In genomic region chr22:26597480-26597879, GRCh38 we compare ENCODE assay signal across 24 cellular contexts. TPM values are rescaled to one million over a fixed set of nuclear protein-coding genes. Genes with fewer than 3 reads are reported as not detected.
"Had no signal": no experiment of that assay in that cellular context is flagged by ENCODE, and none has a peak within 500 bp of the region (broad histone marks: within the 10 kb centered on the region; RNA-seq: fewer than 3 reads in every experiment).

No MANE protein-coding gene starts in this region.

- H3K27ac ChIP-seq: foreskin keratinocyte, parathyroid adenoma, thyroid gland had no signal

- H3K36me3 Mint-ChIP-seq: brain had no signal

- H3K36me3 ChIP-seq: thyroid gland had no signal

- H3K27me3 ChIP-seq: thyroid gland had no signal

- H3K9me3 Mint-ChIP-seq: activated naive CD4-positive, alpha-beta T cell treated with anti-CD3 and anti-CD28 coated beads for 36 hours; activated T-cell treated with anti-CD3 and anti-CD28 coated beads, Interleukin-2, amount 50 U/mL, for 72 hours had no signal

- H3K9me3 ChIP-seq: thyroid gland had no signal

- H3K4me3 Mint-ChIP-seq: activated naive CD4-positive, alpha-beta T cell treated with anti-CD3 and anti-CD28 coated beads for 36 hours had no signal

- ATAC-seq: foreskin keratinocyte, sciatic nerve had no signal

- H3K4me3 ChIP-seq: thyroid gland had no signal

- H3K4me1 ChIP-seq: foreskin keratinocyte, parathyroid adenoma, thyroid gland had no signal

- H3K4me1 Mint-ChIP-seq: brain had no signal

- H3K27ac Mint-ChIP-seq: activated naive CD4-positive, alpha-beta T cell treated with anti-CD3 and anti-CD28 coated beads for 36 hours; activated T-cell treated with anti-CD3 and anti-CD28 coated beads, Interleukin-2, amount 50 U/mL, for 72 hours had no signal

- DNase-seq: activated CD4-positive, alpha-beta T cell treated with anti-CD3 and anti-CD28 coated beads for 1 hour; activated effector memory CD4-positive, alpha-beta T cell treated with Interleukin-2 at 50 U/mL for 16 hours; activated naive CD4-positive, alpha-beta T cell treated with anti-CD3 and anti-CD28 coated beads for 36 hours; aorta; dermis blood vessel endothelial cell; foreskin keratinocyte; nucleus accumbens; small intestine; stimulated activated CD4-positive, alpha-beta T cell treated with anti-CD3 and anti-CD28 coated beads, Interleukin-15, amount 100 ng/mL, for 24 hours; stimulated activated naive CD4-positive, alpha-beta T cell treated with Interleukin-2 at 50 U/mL for 16 hours; substantia nigra; T-helper 1 cell; thyroid gland had no signal

RNA-seq across cellular contexts. Expression of gene CRYBB1, which starts 20.3 kb away (rescaled TPM):
- total RNA-seq: activated naive CD4-positive, alpha-beta T cell treated with anti-CD3 and anti-CD28 coated beads for 36 hours; activated T-cell treated with anti-CD3 and anti-CD28 coated beads, Interleukin-2, amount 50 U/mL, for 72 hours; dermis blood vessel endothelial cell; foreskin keratinocyte; glomerular endothelial cell; ureter had no signal
- polyA plus RNA-seq: foreskin keratinocyte, neural cell had no signal

RNA-seq across cellular contexts. Expression of gene CRYBA4, which starts 24.3 kb away (rescaled TPM):
- total RNA-seq: activated naive CD4-positive, alpha-beta T cell treated with anti-CD3 and anti-CD28 coated beads for 36 hours; aorta; cardiac septum; dermis blood vessel endothelial cell; foreskin keratinocyte; glomerular endothelial cell; liver; sciatic nerve; thyroid gland had no signal
- polyA plus RNA-seq: adipose tissue, aorta, esophagus, foreskin keratinocyte, liver, neural cell had no signal
